ENCODE assay signal across 1 cellular context in genomic region chr13:51453959-51454703, GRCh38.
A peak's percentile ranks its signal among the peaks of the same experiment; 100 is the strongest.
TF ChIP-seq lines count a peak whose summit lies in the region.

No MANE protein-coding gene starts in this region.

TF ChIP-seq in H1, 55 proteins besides CTCF, POLR2A, EP300 and RAD21 (continued from another document):
- TF ChIP-seq SAP30 (IDR thresholded peaks at IDR 0.05; ENCODE audit: insufficient read depth, insufficient replicate concordance, low read length), result peak; percentile 40
- no peak for TF ChIP-seq GTF2F1 (IDR thresholded peaks at IDR 0.05; ENCODE audit: borderline replicate concordance, low read depth, low read length)
- TF ChIP-seq TEAD4 (IDR thresholded peaks at IDR 0.05; ENCODE audit: low read depth, low read length), result no peak
- 0 out of 4 replicates have a peak, but pooled peaks of 1 of the 2 experiments have one; percentile 68 for TF ChIP-seq SIN3A (conservative IDR thresholded peaks at IDR 0.05 in 1 of 2, IDR thresholded peaks at IDR 0.05 in 1 of 2; ENCODE audit: low read depth in 1 of 2, low read length in 2 of 2)
